In genomic region chr2:225660262-225661091, GRCh38 we compare ENCODE assay signal across 8 cellular contexts.
DNase-seq lines count a peak whose midpoint lies in the region; ATAC-seq and TF ChIP-seq lines count a peak whose summit lies in the region.

No MANE protein-coding gene starts in this region.

- no peak for TF ChIP-seq POLR2A in breast epithelium (IDR thresholded peaks at IDR 0.05)

- H3K4me1 ChIP-seq in breast epithelium: no peaks in the 10 kb centered on the region

- POLR2A ChIA-PET in AG04450 (lab: Yijun Ruan, JAX): interaction anchor here (0.6 kb wide), 1 partner anchor 1373 kb away, joined by 3 read pairs; no protein-coding TSS in a partner anchor

- H3K9me3 ChIP-seq in AG04450 (ENCODE audit: control insufficient read depth, insufficient read depth, low read length): no peaks in the 10 kb centered on the region
- no peaks in the 10 kb centered on the region for H3K9me3 ChIP-seq in breast epithelium

- H3K27ac ChIP-seq in AG04450 (ENCODE audit: low read depth, low read length) (no peak overlapping the region), VCaP (no peak overlapping the region), breast epithelium (no peak overlapping the region)

- peak; percentile 83 for ATAC-seq in GM18517 (IDR thresholded peaks at IDR 0.05; ENCODE audit: unreplicated experiment)
- ATAC-seq in HG03039 (IDR thresholded peaks at IDR 0.05; ENCODE audit: unreplicated experiment): peak; percentile 84

- CTCF ChIA-PET in AG04450 (lab: Charles Lee): interaction anchor here (0.6 to 5.6 kb wide), 48 partner anchors 7 to 1740 kb away, joined by 3 to 63 read pairs (median 3); no protein-coding TSS in a partner anchor

- H3K27me3 ChIP-seq in AG04450 (ENCODE audit: control insufficient read depth, insufficient read depth, low read length): no peaks in the 10 kb centered on the region
- no peaks in the 10 kb centered on the region for H3K27me3 ChIP-seq in breast epithelium
- H3K27me3 ChIP-seq in kidney epithelial cell (ENCODE audit: control insufficient read depth, insufficient read depth, low read length): no peaks in the 10 kb centered on the region

- H3K36me3 ChIP-seq in breast epithelium (no peaks in the 10 kb centered on the region), kidney epithelial cell (ENCODE audit: control insufficient read depth, insufficient read depth, low read length) (no peaks in the 10 kb centered on the region)

- TF ChIP-seq CTCF in AG04450 (IDR thresholded peaks at IDR 0.05; ENCODE audit: low read depth, low read length): peak; percentile 94
- peak; percentile 90 for TF ChIP-seq CTCF in VCaP (conservative IDR thresholded peaks at IDR 0.05)
- peak; percentile 38 to 79 (median 74) for TF ChIP-seq CTCF in breast epithelium (IDR thresholded peaks at IDR 0.05)
- TF ChIP-seq CTCF in kidney epithelial cell (IDR thresholded peaks at IDR 0.05; ENCODE audit: insufficient read depth, low read length, poor library complexity, severe bottlenecking): peak; percentile 85

- peak; percentile 37 for DNase-seq in AG04450 (ENCODE audit: low read depth, low spot score)
- peak; percentile 9 for DNase-seq in NCI-H2081 treated with DMSO at 0.1 percent for 48 hours (lab: John Stamatoyannopoulos, UW)
- peak; percentile 62 to 74 for DNase-seq in breast epithelium (ENCODE audit: low spot score in 2 of 2)
- peak; percentile 7 for DNase-seq in kidney epithelial cell (ENCODE audit: low read depth)
- DNase-seq in stimulated activated CD4-positive, alpha-beta T cell treated with anti-CD3 and anti-CD28 coated beads, Interleukin-2, amount 100 ng/mL, for 4 hours (ENCODE audit: low read depth): peak; percentile 56

- H3K4me3 ChIP-seq in AG04450 (ENCODE audit: low read depth, low read length) (no peak overlapping the region), breast epithelium (no peak overlapping the region), kidney epithelial cell (ENCODE audit: low read depth, low read length) (no peak overlapping the region)

- intact Hi-C loops in breast epithelium (cut with DNase I; ENCODE audit: low total_unique reads): no loop called here

Comparison
In these comparisons a context has a peak if more than half of its experiments do, and no peak if none do; other contexts are left out.
1. DNase-seq: peak in every context shown above with its lines; median percentile 68 in breast epithelium; 56 in stimulated activated CD4-positive, alpha-beta T cell treated with anti-CD3 and anti-CD28 coated beads, Interleukin-2, amount 100 ng/mL, for 4 hours; 37 in AG04450; 9 in NCI-H2081 treated with DMSO at 0.1 percent for 48 hours; 7 in kidney epithelial cell.